19 cellular contexts compared by ENCODE assay signal in the genomic region with DNA sequence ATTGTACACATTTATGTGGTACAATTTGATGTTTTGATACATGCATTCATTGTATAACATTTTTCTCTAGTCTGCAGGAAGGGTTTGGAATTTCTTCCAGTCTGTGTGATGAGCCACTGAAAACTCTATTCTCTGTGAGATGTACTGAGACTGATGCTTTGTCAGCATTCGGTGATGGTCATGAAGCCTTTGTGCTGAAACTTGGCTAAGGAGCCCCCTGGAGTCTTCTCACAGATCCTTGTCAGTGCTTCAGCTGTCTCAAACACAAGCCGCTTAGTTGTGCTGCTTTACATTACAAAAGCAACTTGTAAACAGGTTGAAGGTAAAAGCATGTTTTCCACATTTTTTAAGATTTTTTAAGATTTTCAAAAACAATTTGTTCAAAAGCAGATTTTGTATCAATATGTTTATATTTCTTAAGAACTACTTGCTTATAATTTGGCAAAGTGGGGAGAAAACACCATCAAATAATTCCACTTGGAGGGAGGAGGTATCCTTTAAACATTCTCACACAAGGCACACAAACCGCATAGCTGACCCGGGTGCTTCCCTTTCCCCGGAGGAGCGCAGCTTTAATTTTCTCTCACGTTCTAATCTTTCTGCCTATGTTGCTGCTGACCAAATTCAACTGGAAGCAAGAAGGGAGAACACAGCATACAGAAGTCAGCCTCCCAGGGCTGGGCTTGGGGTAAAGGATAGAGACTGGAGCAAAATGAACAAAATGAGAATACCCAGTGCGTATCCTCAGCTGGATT.
"Had no signal": no experiment of that assay in that cellular context is flagged by ENCODE, and none has a peak within 500 bp of the region (broad histone marks: within the 10 kb centered on the region; RNA-seq: fewer than 3 reads in every experiment).

No MANE protein-coding gene starts in this region.

- H3K4me1 ChIP-seq: body of pancreas, gastrocnemius medialis, pancreas, testis, upper lobe of right lung had no signal

- H3K27ac Mint-ChIP-seq: activated CD8-positive, alpha-beta memory T cell treated with anti-CD3 and anti-CD28 coated beads, Interleukin-2, amount 10 ng/mL, durations not matched to agents 7 days and 5 days; activated naive CD4-positive, alpha-beta T cell treated with anti-CD3 and anti-CD28 coated beads, Interleukin-2, amount 50 U/mL, for 72 hours; activated T-cell treated with anti-CD3 and anti-CD28 coated beads, Interleukin-2, amount 50 U/mL, for 24 hours; nephron progenitor cell; stimulated activated naive CD8-positive, alpha-beta T cell treated with anti-CD3 and anti-CD28 coated beads, Interleukin-15, amount 100 ng/mL, for 72 hours had no signal

- H3K36me3 ChIP-seq: gastrocnemius medialis, pancreas, upper lobe of right lung had no signal

- H3K4me3 ChIP-seq: body of pancreas, coronary artery, gastrocnemius medialis, pancreas, testis, upper lobe of right lung had no signal

- H3K27me3 Mint-ChIP-seq: activated CD8-positive, alpha-beta memory T cell treated with anti-CD3 and anti-CD28 coated beads, Interleukin-2, amount 10 ng/mL, durations not matched to agents 7 days and 5 days; activated T-cell treated with anti-CD3 and anti-CD28 coated beads, Interleukin-2, amount 50 U/mL, for 24 hours; stimulated activated naive CD8-positive, alpha-beta T cell treated with anti-CD3 and anti-CD28 coated beads, Interleukin-15, amount 100 ng/mL, for 72 hours had no signal

- H3K36me3 Mint-ChIP-seq: activated CD8-positive, alpha-beta memory T cell treated with anti-CD3 and anti-CD28 coated beads, Interleukin-2, amount 10 ng/mL, durations not matched to agents 7 days and 5 days had no signal

- H3K4me3 Mint-ChIP-seq: activated CD8-positive, alpha-beta memory T cell treated with anti-CD3 and anti-CD28 coated beads, Interleukin-2, amount 10 ng/mL, durations not matched to agents 7 days and 5 days; activated T-cell treated with anti-CD3 and anti-CD28 coated beads, Interleukin-2, amount 50 U/mL, for 24 hours; nephron progenitor cell; stimulated activated naive CD8-positive, alpha-beta T cell treated with anti-CD3 and anti-CD28 coated beads, Interleukin-15, amount 100 ng/mL, for 72 hours had no signal

- H3K4me1 Mint-ChIP-seq: activated CD8-positive, alpha-beta memory T cell treated with anti-CD3 and anti-CD28 coated beads, Interleukin-2, amount 10 ng/mL, durations not matched to agents 7 days and 5 days; nephron progenitor cell; stimulated activated naive CD8-positive, alpha-beta T cell treated with anti-CD3 and anti-CD28 coated beads, Interleukin-15, amount 100 ng/mL, for 72 hours had no signal

- H3K27me3 ChIP-seq: body of pancreas, gastrocnemius medialis, pancreas, testis, upper lobe of right lung had no signal

- H3K27ac ChIP-seq: body of pancreas, coronary artery, epithelial cell of prostate, gastrocnemius medialis, pancreas, testis, upper lobe of right lung had no signal

- H3K9me3 ChIP-seq: body of pancreas, gastrocnemius medialis, pancreas, testis had no signal

- DNase-seq: activated CD8-positive, alpha-beta memory T cell treated with anti-CD3 and anti-CD28 coated beads, Interleukin-2, amount 10 ng/mL, durations not matched to agents 7 days and 5 days; activated effector memory CD4-positive, alpha-beta T cell treated with anti-CD3 and anti-CD28 coated beads, Interleukin-2, amount 50 U/mL, for 16 hours; activated T-cell treated with anti-CD3 and anti-CD28 coated beads, Interleukin-2, amount 50 U/mL, for 24 hours; amniotic stem cell; body of pancreas; central memory CD4-positive, alpha-beta T cell; effector memory CD4-positive, alpha-beta T cell; gastrocnemius medialis; mammary epithelial cell; nephron progenitor cell; pancreas; stimulated activated CD4-positive, alpha-beta T cell treated with anti-CD3 and anti-CD28 coated beads, Interleukin-4, amount 100 ng/mL, for 4 hours; stimulated activated naive CD8-positive, alpha-beta T cell treated with anti-CD3 and anti-CD28 coated beads, Interleukin-15, amount 100 ng/mL, for 72 hours; T-helper 2 cell; testis; upper lobe of right lung had no signal
